In the genomic region with DNA sequence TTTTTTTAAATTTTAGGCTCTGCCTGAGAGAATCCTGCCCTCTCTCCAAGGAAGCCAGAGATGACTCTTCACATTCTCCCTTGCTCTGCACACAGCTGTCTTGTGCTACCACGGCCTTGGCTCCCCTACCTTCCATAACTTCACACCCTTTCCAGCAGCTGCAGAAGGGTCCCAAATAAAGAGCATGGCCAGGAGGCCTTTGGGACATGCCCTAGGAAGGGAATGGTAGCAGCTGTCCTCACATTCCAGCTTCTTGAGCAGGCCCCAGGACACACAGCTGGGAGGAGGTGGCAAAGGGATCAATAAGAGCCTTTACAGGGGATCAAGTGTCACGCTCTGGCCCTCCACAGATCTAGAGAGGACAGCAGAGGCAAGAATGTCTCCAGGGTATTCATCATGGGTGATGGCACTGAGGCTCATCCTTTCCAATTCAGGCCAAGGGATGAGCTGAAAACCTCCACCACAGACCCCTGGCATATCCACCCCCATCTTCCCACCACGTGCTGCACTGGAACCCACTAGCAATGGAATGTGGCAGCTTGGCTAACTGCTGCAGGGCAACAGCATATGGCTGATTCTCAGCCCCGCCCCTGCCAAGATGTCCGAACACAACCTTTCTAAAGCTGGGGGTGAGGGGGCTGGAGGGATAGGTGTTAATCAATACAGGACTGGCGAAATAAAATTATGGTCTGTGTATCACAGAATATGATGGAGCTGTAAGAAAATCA, we compare ENCODE assay signal across 19 cellular contexts. TPM values are rescaled to one million over a fixed set of nuclear protein-coding genes. Genes with fewer than 3 reads are reported as not detected.
DNase-seq lines count a peak whose midpoint lies in the region; ATAC-seq and TF ChIP-seq lines count a peak whose summit lies in the region.
"Had no signal": no experiment of that assay in that cellular context is flagged by ENCODE, and none has a peak within 500 bp of the region (broad histone marks: within the 10 kb centered on the region; RNA-seq: fewer than 3 reads in every experiment).

No MANE protein-coding gene starts in this region.

- H3K4me1 Mint-ChIP-seq in activated naive CD4-positive, alpha-beta T cell treated with anti-CD3 and anti-CD28 coated beads, Interleukin-2, amount 50 U/mL, for 24 hours: no peaks in the 10 kb centered on the region
- H3K4me1 Mint-ChIP-seq in activated naive CD4-positive, alpha-beta T cell treated with anti-CD3 and anti-CD28 coated beads for 36 hours (ENCODE audit: low read depth): no peaks in the 10 kb centered on the region
- 0 out of 2 replicates have a peak, but pooled peaks cover 6% of the 10 kb centered on the region for H3K4me1 Mint-ChIP-seq in WTC11

- TF ChIP-seq POLR2A in gastrocnemius medialis (IDR thresholded peaks at IDR 0.05) (no peak), ovary (IDR thresholded peaks at IDR 0.05) (no peak)

- H3K4me1 ChIP-seq in psoas muscle (peaks cover 12% of the 10 kb centered on the region), gastrocnemius medialis (no peaks in the 10 kb centered on the region), ovary (ENCODE audit: insufficient read depth) (no peaks in the 10 kb centered on the region)
- H3K4me1 ChIP-seq: parathyroid adenoma, uterus had no signal

- H3K9me3 Mint-ChIP-seq in activated naive CD4-positive, alpha-beta T cell treated with anti-CD3 and anti-CD28 coated beads, Interleukin-2, amount 50 U/mL, for 24 hours: no peaks in the 10 kb centered on the region
- no peaks in the 10 kb centered on the region for H3K9me3 Mint-ChIP-seq in activated naive CD4-positive, alpha-beta T cell treated with anti-CD3 and anti-CD28 coated beads for 36 hours
- H3K9me3 Mint-ChIP-seq in WTC11: no peaks in the 10 kb centered on the region
- H3K9me3 Mint-ChIP-seq: activated naive CD4-positive, alpha-beta T cell treated with anti-CD3 and anti-CD28 coated beads, Interleukin-2, amount 10 ng/mL, durations not matched to agents 7 days and 5 days had no signal

- intact Hi-C loops in activated naive CD4-positive, alpha-beta T cell treated with anti-CD3 and anti-CD28 coated beads for 36 hours (cut with micrococcal nuclease): no loop called here
- intact Hi-C loops in psoas muscle (cut with DNase I): loop anchor here (2.0 to 5.0 kb wide), 3 partner anchors 114 to 314 kb away; no protein-coding TSS in a partner anchor
- intact Hi-C loops in gastrocnemius medialis (cut with DNase I; ENCODE audit: low total_unique reads): no loop called here
- intact Hi-C loops in ovary (cut with DNase I): loop anchor here (5.0 to 10.0 kb wide), 3 partner anchors 122 to 314 kb away; no protein-coding TSS in a partner anchor

- 37 to 50% (median 47%) methylated on average over 6 of the region's 6 CpGs for WGBS in psoas muscle, 3 donors
- WGBS in ovary, 3 donors: 56 to 74% (median 71%) methylated on average over 6 of the region's 6 CpGs

- H3K27me3 Mint-ChIP-seq in activated naive CD4-positive, alpha-beta T cell treated with anti-CD3 and anti-CD28 coated beads, Interleukin-2, amount 50 U/mL, for 24 hours: no peaks in the 10 kb centered on the region
- H3K27me3 Mint-ChIP-seq in activated naive CD4-positive, alpha-beta T cell treated with anti-CD3 and anti-CD28 coated beads for 36 hours (ENCODE audit: low read depth): no peaks in the 10 kb centered on the region
- no peaks in the 10 kb centered on the region for H3K27me3 Mint-ChIP-seq in WTC11 (ENCODE audit: low read depth)
- H3K27me3 Mint-ChIP-seq: activated naive CD4-positive, alpha-beta T cell treated with anti-CD3 and anti-CD28 coated beads, Interleukin-2, amount 10 ng/mL, durations not matched to agents 7 days and 5 days had no signal

- CTCF ChIA-PET in activated naive CD4-positive, alpha-beta T cell treated with anti-CD3 and anti-CD28 coated beads for 36 hours (lab: Charles Lee): interaction anchor here (0.6 to 6.0 kb wide), 10 partner anchors 11 to 326 kb away, joined by 3 to 82 read pairs (median 4); no protein-coding TSS in a partner anchor
- CTCF ChIA-PET in WTC11 (lab: Charles Lee): interaction anchor here (1.7 to 3.5 kb wide), 5 partner anchors 18 to 193 kb away, joined by 4 to 124 read pairs (median 21); no protein-coding TSS in a partner anchor

- H3K9me3 ChIP-seq in psoas muscle: no peaks in the 10 kb centered on the region
- no peaks in the 10 kb centered on the region for H3K9me3 ChIP-seq in gastrocnemius medialis
- no peaks in the 10 kb centered on the region for H3K9me3 ChIP-seq in ovary
- H3K9me3 ChIP-seq: uterus had no signal

- H3K36me3 Mint-ChIP-seq in activated naive CD4-positive, alpha-beta T cell treated with anti-CD3 and anti-CD28 coated beads, Interleukin-2, amount 50 U/mL, for 24 hours: peaks cover 7% of the 10 kb centered on the region
- peaks cover 17% of the 10 kb centered on the region for H3K36me3 Mint-ChIP-seq in activated naive CD4-positive, alpha-beta T cell treated with anti-CD3 and anti-CD28 coated beads for 36 hours (ENCODE audit: low read depth)
- H3K36me3 Mint-ChIP-seq in WTC11: peaks cover 40% of the 10 kb centered on the region

- peak overlapping the region; percentile 52 for H3K27ac Mint-ChIP-seq in activated naive CD4-positive, alpha-beta T cell treated with anti-CD3 and anti-CD28 coated beads, Interleukin-2, amount 50 U/mL, for 24 hours
- H3K27ac Mint-ChIP-seq in activated naive CD4-positive, alpha-beta T cell treated with anti-CD3 and anti-CD28 coated beads for 36 hours: no peak overlapping the region
- peak overlapping the region; percentile 76; the same call in 1 of the 2 replicates for H3K27ac Mint-ChIP-seq in WTC11
- H3K27ac Mint-ChIP-seq: activated naive CD4-positive, alpha-beta T cell treated with anti-CD3 and anti-CD28 coated beads, Interleukin-2, amount 10 ng/mL, durations not matched to agents 7 days and 5 days had no signal

- H3K4me3 Mint-ChIP-seq in activated naive CD4-positive, alpha-beta T cell treated with anti-CD3 and anti-CD28 coated beads, Interleukin-2, amount 50 U/mL, for 24 hours: no peak overlapping the region
- H3K4me3 Mint-ChIP-seq in activated naive CD4-positive, alpha-beta T cell treated with anti-CD3 and anti-CD28 coated beads for 36 hours: no peak overlapping the region
- no peak overlapping the region for H3K4me3 Mint-ChIP-seq in WTC11
- H3K4me3 Mint-ChIP-seq: activated naive CD4-positive, alpha-beta T cell treated with anti-CD3 and anti-CD28 coated beads, Interleukin-2, amount 10 ng/mL, durations not matched to agents 7 days and 5 days had no signal

- H3K27me3 ChIP-seq in psoas muscle (ENCODE audit: insufficient read depth in 3 of 3, low read length in 2 of 3) (no peaks in the 10 kb centered on the region), gastrocnemius medialis (no peaks in the 10 kb centered on the region), ovary (no peaks in the 10 kb centered on the region)
- H3K27me3 ChIP-seq: uterus had no signal

- TF ChIP-seq CTCF in WTC11 (IDR thresholded peaks at IDR 0.05) (no peak), psoas muscle (IDR thresholded peaks at IDR 0.05) (no peak), gastrocnemius medialis (IDR thresholded peaks at IDR 0.05 in 4 of 5, conservative IDR thresholded peaks at IDR 0.05 in 1 of 5) (no peak), ovary (IDR thresholded peaks at IDR 0.05) (no peak)

- in situ Hi-C loops in gastrocnemius medialis (cut with MboI; ENCODE audit: low sequenced_read_pairs in 4 of 4): loop anchor here (5.0 to 25.0 kb wide), 8 partner anchors 114 to 319 kb away; partner anchors contain the start of gene AVPR1B (in 1 of the 4)

- no peak overlapping the region for H3K4me3 ChIP-seq in psoas muscle
- H3K4me3 ChIP-seq in gastrocnemius medialis: no peak overlapping the region
- H3K4me3 ChIP-seq in ovary: no peak overlapping the region
- H3K4me3 ChIP-seq: lung, skin epidermis, uterus had no signal

- H3K36me3 ChIP-seq in psoas muscle (ENCODE audit: insufficient read depth in 1 of 2, low read depth in 1 of 2) (peaks cover 14 to 86% of the 10 kb centered on the region in 2 donors), gastrocnemius medialis (peaks cover 0 to 64% of the 10 kb centered on the region in 2 donors), ovary (no peaks in the 10 kb centered on the region)
- H3K36me3 ChIP-seq: uterus had no signal

- H3K27ac ChIP-seq in psoas muscle: peak overlapping the region; percentile 43
- peak overlapping the region in 2 of 4 donors; percentile 37 to 42 for H3K27ac ChIP-seq in gastrocnemius medialis
- no peak overlapping the region for H3K27ac ChIP-seq in ovary
- H3K27ac ChIP-seq: C4-2B, parathyroid adenoma, skin epidermis, uterus had no signal

- POLR2A ChIA-PET in WTC11 (lab: Charles Lee): interaction anchor here (0.5 kb wide), 1 partner anchor 581 kb away, joined by 4 read pairs; no protein-coding TSS in a partner anchor

- no peak for TF ChIP-seq EP300 in ovary (IDR thresholded peaks at IDR 0.05)

- DNase-seq in activated naive CD4-positive, alpha-beta T cell treated with anti-CD3 and anti-CD28 coated beads for 36 hours: no peak
- no peak for DNase-seq in WTC11 (ENCODE audit: low spot score)
- DNase-seq in psoas muscle: no peak
- no peak for DNase-seq in gastrocnemius medialis
- DNase-seq in ovary: no peak
- DNase-seq: activated CD4-positive, alpha-beta T cell treated with anti-CD3 and anti-CD28 coated beads, Interleukin-2, amount 50 U/mL, for 1 hour; activated naive CD4-positive, alpha-beta T cell treated with anti-CD3 and anti-CD28 coated beads, Interleukin-2, amount 10 ng/mL, durations not matched to agents 7 days and 5 days; Kasumi-1; NCI-H1092 treated with DMSO at 0.1 percent for 48 hours; stimulated activated CD4-positive, alpha-beta T cell treated with anti-CD3 and anti-CD28 coated beads, Interleukin-2, amount 100 ng/mL, for 48 hours; uterus had no signal

- ATAC-seq in GM21619 (IDR thresholded peaks at IDR 0.05; ENCODE audit: unreplicated experiment) (peak; percentile 11), WTC11 (no peak), psoas muscle (peak in 3 of 4 donors; percentile 11 to 29 (median 21)), gastrocnemius medialis (no peak), HG03460 (IDR thresholded peaks at IDR 0.05; ENCODE audit: unreplicated experiment) (no peak)
- ATAC-seq: Right ventricle myocardium inferior had no signal

RNA-seq across cellular contexts. Expression of gene RAB29, which starts 17.8 kb away (rescaled TPM):
- 10 to 100 TPM; 25.0 TPM for total RNA-seq in activated naive CD4-positive, alpha-beta T cell treated with anti-CD3 and anti-CD28 coated beads for 36 hours
- total RNA-seq in WTC11 (2021) (10.7 to 11.2 TPM (median 11.0 TPM) in 3 replicates), psoas muscle (1 to 10 TPM; 5.9 to 8.3 (median 6.4) TPM), gastrocnemius medialis (10 to 100 TPM in 3 of 4 donors, 1 to 10 TPM in 1; 8.4 to 13.8 (median 10.7) TPM), ovary (10 to 100 TPM in 4 of 7 donors, 1 to 10 TPM in 3; 7.2 to 16.1 (median 10.1) TPM)
- polyA plus RNA-seq in psoas muscle (10 to 100 TPM in 1 of 3 donors, 1 to 10 TPM in 2; 5.3 to 20.5 (median 5.5) TPM), ovary (10 to 100 TPM in 1 of 2 donors, 1 to 10 TPM in 1; 8.3 to 16.4 TPM)

RNA-seq across cellular contexts. Expression of gene SLC41A1, which starts 19.9 kb away (rescaled TPM):
- 10 to 100 TPM; 32.1 to 33.9 TPM for total RNA-seq in activated naive CD4-positive, alpha-beta T cell treated with anti-CD3 and anti-CD28 coated beads for 36 hours
- total RNA-seq in WTC11 (2021) (30.4 to 32.8 TPM (median 31.9 TPM) in 3 replicates), psoas muscle (10 to 100 TPM; 54.1 to 87.7 (median 67.4) TPM), gastrocnemius medialis (10 to 100 TPM; 21.5 to 39.8 (median 36.8) TPM), ovary (10 to 100 TPM; 12.5 to 45.0 (median 33.5) TPM)
- polyA plus RNA-seq in psoas muscle (10 to 100 TPM; 19.8 to 42.9 (median 25.7) TPM), ovary (10 to 100 TPM; 17.8 to 75.9 TPM)

RNA-seq across cellular contexts. Expression of gene NUCKS1, which starts 43.1 kb away (rescaled TPM):
- 100 to 1,000 TPM; 215 to 218 TPM for total RNA-seq in activated naive CD4-positive, alpha-beta T cell treated with anti-CD3 and anti-CD28 coated beads for 36 hours
- 401 to 414 TPM (median 403 TPM) in 3 replicates for total RNA-seq in WTC11 (2021)
- 100 to 1,000 TPM; 140 to 174 (median 151) TPM for total RNA-seq in psoas muscle
- 10 to 100 TPM; 28.3 to 53.2 (median 35.3) TPM for polyA plus RNA-seq in psoas muscle
- total RNA-seq in gastrocnemius medialis: 10 to 100 TPM; 45.5 to 69.7 (median 62.6) TPM
- 100 to 1,000 TPM; 104 to 335 (median 244) TPM for total RNA-seq in ovary
- 100 to 1,000 TPM in 1 of 2 donors, 10 to 100 TPM in 1; 79.4 to 150 TPM for polyA plus RNA-seq in ovary

RNA-seq across cellular contexts. Expression of gene PM20D1, which starts 56.8 kb away (rescaled TPM):
- total RNA-seq in activated naive CD4-positive, alpha-beta T cell treated with anti-CD3 and anti-CD28 coated beads for 36 hours: under 1 TPM; 0.59 to 0.62 TPM
- 0.23 to 0.37 TPM (median 0.32 TPM) in 3 replicates for total RNA-seq in WTC11 (2021)
- under 1 TPM in 3 of 4 donors, not detected in 1; 0.16 to 0.32 (median 0.23) TPM for total RNA-seq in psoas muscle
- polyA plus RNA-seq in psoas muscle: under 1 TPM in 2 of 3 donors, not detected in 1; 0.05 to 0.23 TPM
- not detected for total RNA-seq in gastrocnemius medialis
- total RNA-seq in ovary: 1 to 10 TPM in 2 of 7 donors, under 1 TPM in 4, not detected in 1; 0.43 to 1.4 (median 0.74) TPM
- polyA plus RNA-seq in ovary: 1 to 10 TPM in 1 of 2 donors, under 1 TPM in 1; 0.05 to 1.8 TPM

Comparison
In these comparisons a context has a peak if more than half of its experiments do, and no peak if none do; other contexts are left out.
1. ATAC-seq: peak in GM21619 (single experiment) and psoas muscle (3 of 4); none in WTC11 (single experiment), gastrocnemius medialis (0 of 2) and HG03460 (single experiment).
2. intact Hi-C loops: an anchor here in psoas muscle (2.0 to 5.0 kb wide) and ovary (5.0 to 10.0 kb wide); none called in activated naive CD4-positive, alpha-beta T cell treated with anti-CD3 and anti-CD28 coated beads for 36 hours and gastrocnemius medialis.